ENCODE assay signal across 17 cellular contexts in genomic region chr5:82881571-82882200, GRCh38.
DNase-seq lines count a peak whose midpoint lies in the region; ATAC-seq and TF ChIP-seq lines count a peak whose summit lies in the region.
"Had no signal": no experiment of that assay in that cellular context is flagged by ENCODE, and none has a peak within 500 bp of the region (broad histone marks: within the 10 kb centered on the region; RNA-seq: fewer than 3 reads in every experiment).

No MANE protein-coding gene starts in this region.

- peak; percentile 15 for DNase-seq in GM13976 (ENCODE audit: low spot score)
- no peak for DNase-seq in heart right ventricle
- DNase-seq in EL, result no peak
- DNase-seq in nucleus accumbens (lab: John Stamatoyannopoulos, UW), result no peak
- DNase-seq in activated CD4-positive, CD25-positive, alpha-beta regulatory T cell (lab: John Stamatoyannopoulos, UW), result no peak
- DNase-seq: AML-193; DMS153; effector memory CD4-positive, alpha-beta T cell; mesenchymal stem cell; NCI-H2029 treated with DMSO at 0.1 percent for 48 hours; SJCRH30 had no signal

- H3K4me3 ChIP-seq in heart right ventricle, result no peak overlapping the region
- H3K4me3 ChIP-seq: HAP-1, SJCRH30 had no signal

- peak; percentile 53 for ATAC-seq in GM18907 (IDR thresholded peaks at IDR 0.05; ENCODE audit: unreplicated experiment)
- ATAC-seq in GM21786 (IDR thresholded peaks at IDR 0.05; ENCODE audit: unreplicated experiment), result peak; percentile 52
- ATAC-seq in HG03460 (IDR thresholded peaks at IDR 0.05; ENCODE audit: unreplicated experiment), result peak; percentile 39
- no peak for ATAC-seq in heart right ventricle

- no peaks in the 10 kb centered on the region for H3K36me3 ChIP-seq in heart right ventricle
- H3K36me3 ChIP-seq: HAP-1, neutrophil, SJCRH30 had no signal

- no peak for TF ChIP-seq CTCF in GM13976 (IDR thresholded peaks at IDR 0.05; ENCODE audit: borderline replicate concordance, control extremely low read depth, extremely low read depth, insufficient read depth, missing control alignments)
- TF ChIP-seq CTCF in heart right ventricle (IDR thresholded peaks at IDR 0.05), result no peak

- H3K27me3 ChIP-seq in heart right ventricle, result no peaks in the 10 kb centered on the region
- H3K27me3 ChIP-seq: neutrophil, SJCRH30 had no signal

- intact Hi-C loops in heart right ventricle (cut with DNase I), result no loop called here

- peaks cover 0 to 7% (median 0%) of the 10 kb centered on the region in 9 donors for H3K4me1 ChIP-seq in heart right ventricle
- H3K4me1 ChIP-seq: HAP-1, SJCRH30 had no signal

- WGBS in heart right ventricle, 2 donors, result 55% methylated on average over 2 of the region's 2 CpGs

- H3K9me3 ChIP-seq in heart right ventricle, result peaks cover 0 to 41% (median 28%) of the 10 kb centered on the region in 11 donors
- H3K9me3 ChIP-seq: HAP-1 had no signal

- in situ Hi-C loops in GM13976 (cut with MboI; ENCODE audit: low sequenced_read_pairs, unreplicated experiment), result no loop called here

- no peak overlapping the region for H3K27ac ChIP-seq in heart right ventricle
- H3K27ac ChIP-seq: neutrophil, SJCRH30, VCaP had no signal

Comparison
In these comparisons a context has a peak if more than half of its experiments do, and no peak if none do; other contexts are left out.
1. ATAC-seq: peak in GM18907 (single experiment), GM21786 (single experiment) and HG03460 (single experiment); none in heart right ventricle (0 of 8).